Comparison of ENCODE assay signal across 8 cellular contexts in genomic region chr5:131163315-131164119, GRCh38. TPM values are rescaled to one million over a fixed set of nuclear protein-coding genes. Genes with fewer than 3 reads are reported as not detected.
DNase-seq lines count a peak whose midpoint lies in the region; ATAC-seq and TF ChIP-seq lines count a peak whose summit lies in the region.

No MANE protein-coding gene starts in this region.

- no peaks in the 10 kb centered on the region for H3K4me1 ChIP-seq in endocrine pancreas (ENCODE audit: control insufficient read depth, insufficient read depth, low read length)

- peak overlapping the region; percentile 92 for H3K4me3 Mint-ChIP-seq in activated T-cell treated with anti-CD3 and anti-CD28 coated beads, Interleukin-2, amount 50 U/mL, for 4 hours
- H3K4me3 Mint-ChIP-seq in nephron progenitor cell, result peak overlapping the region; percentile 98

- H3K36me3 Mint-ChIP-seq in activated T-cell treated with anti-CD3 and anti-CD28 coated beads, Interleukin-2, amount 50 U/mL, for 4 hours (ENCODE audit: insufficient read depth), result peaks cover 42% of the 10 kb centered on the region
- H3K36me3 Mint-ChIP-seq in nephron progenitor cell (ENCODE audit: low read depth), result peaks cover 48% of the 10 kb centered on the region

- no peaks in the 10 kb centered on the region for H3K27me3 Mint-ChIP-seq in activated T-cell treated with anti-CD3 and anti-CD28 coated beads, Interleukin-2, amount 50 U/mL, for 4 hours (ENCODE audit: low read depth)
- peaks cover 6% of the 10 kb centered on the region for H3K27me3 Mint-ChIP-seq in nephron progenitor cell (ENCODE audit: low read depth, poor library complexity)

- H3K27me3 ChIP-seq in endocrine pancreas (ENCODE audit: control insufficient read depth, insufficient read depth, low read length), result no peaks in the 10 kb centered on the region

- H3K36me3 ChIP-seq in endocrine pancreas (ENCODE audit: control insufficient read depth, insufficient read depth, low read length), result no peaks in the 10 kb centered on the region

- DNase-seq in activated T-cell treated with anti-CD3 and anti-CD28 coated beads, Interleukin-2, amount 50 U/mL, for 4 hours, result no peak
- no peak for DNase-seq in activated T-cell treated with anti-CD3 and anti-CD28 coated beads, Interleukin-2, amount 50 U/mL, for 1 hour
- DNase-seq in RKO (ENCODE audit: low spot score) (peak; percentile 68), nephron progenitor cell (no peak), putamen (ENCODE audit: low spot score) (no peak)

- peaks cover 52% of the 10 kb centered on the region for H3K4me1 Mint-ChIP-seq in activated T-cell treated with anti-CD3 and anti-CD28 coated beads, Interleukin-2, amount 50 U/mL, for 4 hours (ENCODE audit: low read depth)
- peaks cover 27% of the 10 kb centered on the region for H3K4me1 Mint-ChIP-seq in nephron progenitor cell

- no peak for TF ChIP-seq CTCF in nephron progenitor cell (IDR thresholded peaks at IDR 0.05)

- H3K9me3 ChIP-seq in endocrine pancreas (ENCODE audit: control insufficient read depth, low read length), result no peaks in the 10 kb centered on the region

- H3K27ac Mint-ChIP-seq in nephron progenitor cell, result peak overlapping the region; percentile 98

- no peak for ATAC-seq in activated T-cell treated with anti-CD3 and anti-CD28 coated beads, Interleukin-2, amount 50 U/mL, for 4 hours
- no peak for ATAC-seq in HG03159 (IDR thresholded peaks at IDR 0.05; ENCODE audit: unreplicated experiment)
- ATAC-seq in GM21526 (IDR thresholded peaks at IDR 0.05; ENCODE audit: low FRiP score, unreplicated experiment), result no peak

- H3K9me3 Mint-ChIP-seq in activated T-cell treated with anti-CD3 and anti-CD28 coated beads, Interleukin-2, amount 50 U/mL, for 4 hours, result no peaks in the 10 kb centered on the region
- H3K9me3 Mint-ChIP-seq in nephron progenitor cell, result no peaks in the 10 kb centered on the region

- H3K9ac ChIP-seq in endocrine pancreas (ENCODE audit: control insufficient read depth, insufficient read depth, low read length), result peak overlapping the region; percentile 77

- H3K4me3 ChIP-seq in endocrine pancreas (ENCODE audit: control insufficient read depth, insufficient read depth, low read length), result peak overlapping the region; percentile 92

RNA-seq across cellular contexts. Expression of gene HINT1, which starts 1.5 kb away (rescaled TPM):
- total RNA-seq in activated T-cell treated with anti-CD3 and anti-CD28 coated beads, Interleukin-2, amount 50 U/mL, for 4 hours, result 100 to 1,000 TPM; 291 to 326 (median 308) TPM

RNA-seq across cellular contexts. Expression of gene LYRM7, which starts 7.2 kb away (rescaled TPM):
- total RNA-seq in activated T-cell treated with anti-CD3 and anti-CD28 coated beads, Interleukin-2, amount 50 U/mL, for 4 hours, result 10 to 100 TPM; 15.1 to 20.0 (median 18.9) TPM
